ENCODE assay signal across 21 cellular contexts in genomic region chr5:15637345-15637744, GRCh38.
DNase-seq lines count a peak whose midpoint lies in the region; ATAC-seq, FAIRE-seq and TF ChIP-seq lines count a peak whose summit lies in the region.
"Had no signal": no experiment of that assay in that cellular context is flagged by ENCODE, and none has a peak within 500 bp of the region (broad histone marks: within the 10 kb centered on the region; RNA-seq: fewer than 3 reads in every experiment).

No MANE protein-coding gene starts in this region.

- TF ChIP-seq POLR2A in HepG2 (IDR thresholded peaks at IDR 0.05; ENCODE audit: insufficient read depth in 1 of 2, low read depth in 2 of 2, low read length in 2 of 2) (no peak), right lobe of liver (IDR thresholded peaks at IDR 0.05) (no peak)

- in situ Hi-C loops in HepG2 (cut with HindIII; ENCODE audit: extremely low pct_ligation_motif_present, low pct_unique_long_range_greater_than_20kb): no loop called here

- no peaks in the 10 kb centered on the region for H3F3A ChIP-seq in neural cell (ENCODE audit: insufficient read depth, low read length, poor library complexity, severe bottlenecking)

- CTCF ChIA-PET in HepG2 (lab: Yijun Ruan, JAX; ENCODE audit: low intra/inter-chr PET ratio, low total read pairs): no interaction called here

- H3K4me1 ChIP-seq in HepG2 (ENCODE audit: insufficient read depth, low read length) (no peaks in the 10 kb centered on the region), right lobe of liver (no peaks in the 10 kb centered on the region)
- H3K4me1 ChIP-seq: A549; BLaER1 treated with 17β-estradiol and CSF1 and Interleukin-3, amounts not matched to agents 10 nM and 100 nM; Caco-2 had no signal

- TF ChIP-seq RAD21 in HepG2 (CRISPR knock-in tag; IDR thresholded peaks at IDR 0.05) (no peak), neural cell (conservative IDR thresholded peaks at IDR 0.05) (no peak)

- H3K79me2 ChIP-seq in HepG2 (ENCODE audit: insufficient read depth, low read length) (no peaks in the 10 kb centered on the region), neural cell (replicated peaks; ENCODE audit: insufficient read depth, low read length) (no peaks in the 10 kb centered on the region)

- no peak overlapping the region for H3K27ac ChIP-seq in HepG2 (ENCODE audit: extremely low read length, insufficient read depth, low read length)
- H3K27ac ChIP-seq in right lobe of liver: no peak overlapping the region
- peak overlapping the region; percentile 59 for H3K27ac ChIP-seq in caudate nucleus (ENCODE audit: low read depth, low read length)
- H3K27ac ChIP-seq in neural cell (ENCODE audit: low read length): no peak overlapping the region
- H3K27ac ChIP-seq: 22Rv1; A549; BLaER1 treated with 17β-estradiol and CSF1 and Interleukin-3, amounts not matched to agents 10 nM and 100 nM; C4-2B had no signal

- H3K9me3 ChIP-seq in HepG2 (ENCODE audit: low read length) (no peaks in the 10 kb centered on the region), right lobe of liver (no peaks in the 10 kb centered on the region), neural cell (ENCODE audit: low read length) (no peaks in the 10 kb centered on the region)
- H3K9me3 ChIP-seq: A549, Caco-2 had no signal

- no peak overlapping the region for H3K4me2 ChIP-seq in HepG2 (ENCODE audit: low read depth, low read length)
- no peak overlapping the region for H3K4me2 ChIP-seq in neural cell (ENCODE audit: low read length)
- H3K4me2 ChIP-seq: A549; BLaER1 treated with 17β-estradiol and CSF1 and Interleukin-3, amounts not matched to agents 10 nM and 100 nM had no signal

- POLR2A ChIA-PET in HepG2 (lab: Yijun Ruan, JAX): no interaction called here

- H2AFZ ChIP-seq in HepG2 (ENCODE audit: low read length) (no peak overlapping the region), neural cell (ENCODE audit: low read depth, low read length) (no peak overlapping the region)

- no peak for FAIRE-seq in HepG2 (lab: Jason Lieb, UNC)
- FAIRE-seq: A549, D721Med, G401.6, GM12891, GM19239 had no signal

- no peaks in the 10 kb centered on the region for H3K27me3 ChIP-seq in HepG2 (ENCODE audit: control insufficient read depth in 1 of 2, insufficient read depth in 2 of 2, low read length in 2 of 2)
- no peaks in the 10 kb centered on the region for H3K27me3 ChIP-seq in right lobe of liver
- no peaks in the 10 kb centered on the region for H3K27me3 ChIP-seq in neural cell (ENCODE audit: insufficient read depth, low read depth, low read length)
- no peaks in the 10 kb centered on the region for H3K27me3 ChIP-seq in H7 (ENCODE audit: control insufficient read depth, insufficient read depth, low read length)
- H3K27me3 ChIP-seq: BLaER1 treated with 17β-estradiol and CSF1 and Interleukin-3, amounts not matched to agents 10 nM and 100 nM had no signal

- no peak overlapping the region for H3K4me3 ChIP-seq in HepG2 (replicated peaks in 1 of 3; ENCODE audit: insufficient read depth in 1 of 3, low read depth in 2 of 3, low read length in 3 of 3)
- H3K4me3 ChIP-seq in right lobe of liver: no peak overlapping the region
- H3K4me3 ChIP-seq in neural cell (ENCODE audit: low read length): no peak overlapping the region
- H3K4me3 ChIP-seq in H7 (ENCODE audit: insufficient read depth, low read depth, low read length): no peak overlapping the region
- H3K4me3 ChIP-seq: A549; BLaER1 treated with 17β-estradiol and CSF1 and Interleukin-3, amounts not matched to agents 10 nM and 100 nM had no signal

- H4K20me1 ChIP-seq in HepG2 (ENCODE audit: insufficient read depth, low read length) (no peaks in the 10 kb centered on the region), neural cell (ENCODE audit: insufficient read depth) (no peaks in the 10 kb centered on the region)
- H4K20me1 ChIP-seq: BLaER1 treated with 17β-estradiol and CSF1 and Interleukin-3, amounts not matched to agents 10 nM and 100 nM had no signal

- TF ChIP-seq EP300 in HepG2 (IDR thresholded peaks at IDR 0.05; ENCODE audit: low read depth in 2 of 2, low read length in 2 of 2) (no peak), HepG2 (CRISPR knock-in tag; IDR thresholded peaks at IDR 0.05; ENCODE audit: borderline replicate concordance) (no peak), neural cell (conservative IDR thresholded peaks at IDR 0.05; ENCODE audit: poor library complexity, severe bottlenecking) (peak; percentile 89)

- H3K36me3 ChIP-seq in HepG2 (replicated peaks in 1 of 2; ENCODE audit: control insufficient read depth in 1 of 2, insufficient read depth in 2 of 2, low read length in 2 of 2) (no peaks in the 10 kb centered on the region), right lobe of liver (no peaks in the 10 kb centered on the region), neural cell (ENCODE audit: insufficient read depth, low read length) (no peaks in the 10 kb centered on the region), H7 (replicated peaks; ENCODE audit: control insufficient read depth, insufficient read depth, low read length) (no peaks in the 10 kb centered on the region)
- H3K36me3 ChIP-seq: BLaER1 treated with 17β-estradiol and CSF1 and Interleukin-3, amounts not matched to agents 10 nM and 100 nM had no signal

- no TSS peak for BruUV-seq in HepG2 (replicated peaks; lab: Mats Ljungman, UMichigan)

- WGBS in HepG2 (ENCODE audit: low lambda C conversion rate): 40% methylated on average over 1 of the region's 1 CpG
- WGBS in right lobe of liver (ENCODE audit: insufficient coverage, low coverage, low lambda C conversion rate, missing lambda C conversion rate): 79% methylated on average over 1 of the region's 1 CpG

- H3K9ac ChIP-seq in HepG2 (ENCODE audit: insufficient read depth, low read depth, low read length) (no peak overlapping the region), neural cell (ENCODE audit: low read length) (no peak overlapping the region)
- H3K9ac ChIP-seq: BLaER1 treated with 17β-estradiol and CSF1 and Interleukin-3, amounts not matched to agents 10 nM and 100 nM had no signal

- no peak for DNase-seq in HepG2 (ENCODE audit: low spot score)
- no peak for DNase-seq in right lobe of liver
- DNase-seq in caudate nucleus (lab: John Stamatoyannopoulos, UW): peak in 1 of 61 donors; percentile 33
- no peak for DNase-seq in H7
- DNase-seq: AML-193; Caco-2; Calu3; CD4-positive, alpha-beta T cell; CD8-positive, alpha-beta T cell; DMS79 treated with DMSO at 0.1 percent for 48 hours; GF-D8 had no signal

- no peaks in the 10 kb centered on the region for H3K9me2 ChIP-seq in neural cell (ENCODE audit: insufficient read depth, low read length)

- TF ChIP-seq CTCF in HepG2 (CRISPR knock-in tag; IDR thresholded peaks at IDR 0.05) (no peak), right lobe of liver (IDR thresholded peaks at IDR 0.05) (no peak), neural cell (IDR thresholded peaks at IDR 0.05; ENCODE audit: poor library complexity, severe bottlenecking) (no peak)

- ATAC-seq in HepG2 (no peak), right lobe of liver (no peak), GM19463 (IDR thresholded peaks at IDR 0.05; ENCODE audit: unreplicated experiment) (no peak)
- ATAC-seq: A549; CD8-positive, alpha-beta T cell had no signal

- intact Hi-C loops in HepG2 (cut with micrococcal nuclease; ENCODE audit: unreplicated experiment) (no loop called here), right lobe of liver (cut with DNase I) (no loop called here)

TF ChIP-seq in HepG2, 621 proteins besides CTCF, POLR2A, EP300 and RAD21:
- TF ChIP-seq ZNF253 (CRISPR knock-in tag; IDR thresholded peaks at IDR 0.05; ENCODE audit: borderline replicate concordance) (no peak), ISL2 (CRISPR knock-in tag; IDR thresholded peaks at IDR 0.05) (no peak), ZNF282 (IDR thresholded peaks at IDR 0.05; ENCODE audit: partially characterized antibody) (no peak)
- TF ChIP-seq, protein P1, sequence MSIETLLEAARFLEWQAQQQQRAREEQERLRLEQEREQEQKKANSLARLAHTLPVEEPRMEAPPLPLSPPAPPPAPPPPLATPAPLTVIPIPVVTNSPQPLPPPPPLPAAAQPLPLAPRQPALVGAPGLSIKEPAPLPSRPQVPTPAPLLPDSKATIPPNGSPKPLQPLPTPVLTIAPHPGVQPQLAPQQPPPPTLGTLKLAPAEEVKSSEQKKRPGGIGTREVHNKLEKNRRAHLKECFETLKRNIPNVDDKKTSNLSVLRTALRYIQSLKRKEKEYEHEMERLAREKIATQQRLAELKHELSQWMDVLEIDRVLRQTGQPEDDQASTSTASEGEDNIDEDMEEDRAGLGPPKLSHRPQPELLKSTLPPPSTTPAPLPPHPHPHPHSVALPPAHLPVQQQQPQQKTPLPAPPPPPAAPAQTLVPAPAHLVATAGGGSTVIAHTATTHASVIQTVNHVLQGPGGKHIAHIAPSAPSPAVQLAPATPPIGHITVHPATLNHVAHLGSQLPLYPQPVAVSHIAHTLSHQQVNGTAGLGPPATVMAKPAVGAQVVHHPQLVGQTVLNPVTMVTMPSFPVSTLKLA (IDR thresholded peaks at IDR 0.05): peak; percentile 63

TF ChIP-seq in neural cell, 6 proteins besides CTCF, POLR2A, EP300 and RAD21 (continues in another document):
- TF ChIP-seq MXI1 (conservative IDR thresholded peaks at IDR 0.05; ENCODE audit: poor library complexity, severe bottlenecking): peak; percentile 59
- TF ChIP-seq POLR2AphosphoS5 (IDR thresholded peaks at IDR 0.05): peak; percentile 57
- TF ChIP-seq TAF1 (IDR thresholded peaks at IDR 0.05; ENCODE audit: low read depth): no peak
- TF ChIP-seq SMC3 (conservative IDR thresholded peaks at IDR 0.05; ENCODE audit: poor library complexity): no peak
- no peak for TF ChIP-seq EZH2 (IDR thresholded peaks at IDR 0.05; ENCODE audit: borderline replicate concordance, insufficient read depth, low read length, poor library complexity, severe bottlenecking)
